ENCODE assay signal across 9 cellular contexts in the genomic region with DNA sequence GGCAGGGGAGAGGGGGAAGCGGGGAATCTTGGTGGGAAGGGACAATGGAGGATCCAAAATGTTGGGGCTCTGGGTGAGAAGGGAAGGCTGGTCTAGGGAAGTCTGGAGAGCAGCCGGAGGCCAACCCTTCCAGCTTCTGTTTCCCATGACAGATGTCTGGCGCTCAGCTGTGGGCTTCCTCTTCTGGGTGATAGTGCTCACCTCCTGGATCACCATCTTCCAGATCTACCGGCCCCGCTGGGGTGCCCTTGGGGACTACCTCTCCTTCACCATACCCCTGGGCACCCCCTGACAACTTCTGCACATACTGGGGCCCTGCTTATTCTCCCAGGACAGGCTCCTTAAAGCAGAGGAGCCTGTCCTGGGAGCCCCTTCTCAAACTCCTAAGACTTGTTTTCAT. TPM values are rescaled to one million over a fixed set of nuclear protein-coding genes. Genes with fewer than 3 reads are reported as not detected.
A peak's percentile ranks its signal among the peaks of the same experiment; 100 is the strongest.
DNase-seq lines count a peak whose midpoint lies in the region; ATAC-seq and TF ChIP-seq lines count a peak whose summit lies in the region.
"Had no signal": no experiment of that assay in that cellular context is flagged by ENCODE, and none has a peak within 500 bp of the region (broad histone marks: within the 10 kb centered on the region; RNA-seq: fewer than 3 reads in every experiment).

No MANE protein-coding gene starts in this region.

- peaks cover 21% of the 10 kb centered on the region for H3K36me3 Mint-ChIP-seq in CD8-positive, alpha-beta T cell
- peaks cover 69% of the 10 kb centered on the region for H3K36me3 Mint-ChIP-seq in dendritic cell treated with granulocyte-macrophage colony-stimulating factor and Interleukin-4, amounts not matched to agents 40 ng/mL and 50 ng/mL, for 4 days (ENCODE audit: low read depth)
- peaks cover 3% of the 10 kb centered on the region for H3K36me3 Mint-ChIP-seq in neural progenitor cell

- DNase-seq in CD8-positive, alpha-beta T cell, result peak in 1 of 7 experiments; percentile 5
- DNase-seq in MG63 (no peak), neural progenitor cell (ENCODE audit: low spot score) (no peak), transverse colon (no peak), mucosa of descending colon (no peak), glomerular visceral epithelial cell (ENCODE audit: extremely low spot score) (no peak)
- DNase-seq: SHP77 had no signal

- H3K4me3 ChIP-seq in CD8-positive, alpha-beta T cell (ENCODE audit: low read depth, low read length), result no peak overlapping the region
- peak overlapping the region; percentile 87 for H3K4me3 ChIP-seq in MG63
- peak overlapping the region; percentile 87 for H3K4me3 ChIP-seq in neural progenitor cell
- peak overlapping the region in 1 of 4 donors; percentile 77 for H3K4me3 ChIP-seq in transverse colon
- H3K4me3 ChIP-seq in mucosa of descending colon, result no peak overlapping the region

- in situ Hi-C loops in transverse colon (cut with MboI; ENCODE audit: low pct_ligation_motif_present in 1 of 4, low pct_unique_long_range_greater_than_20kb in 1 of 4, low sequenced_read_pairs in 3 of 4), result no loop called here

- no peaks in the 10 kb centered on the region for H3K9me3 ChIP-seq in CD8-positive, alpha-beta T cell (ENCODE audit: low read length)
- no peaks in the 10 kb centered on the region for H3K9me3 ChIP-seq in MG63
- no peaks in the 10 kb centered on the region for H3K9me3 ChIP-seq in neural progenitor cell (ENCODE audit: low read depth)
- H3K9me3 ChIP-seq in transverse colon, result no peaks in the 10 kb centered on the region
- no peaks in the 10 kb centered on the region for H3K9me3 ChIP-seq in mucosa of descending colon

- H3K36me3 ChIP-seq in CD8-positive, alpha-beta T cell (ENCODE audit: insufficient read depth, low read length), result no peaks in the 10 kb centered on the region
- H3K36me3 ChIP-seq in MG63 (peaks cover 9% of the 10 kb centered on the region; the same call in 1 of the 2 replicates), neural progenitor cell (no peaks in the 10 kb centered on the region), transverse colon (no peaks in the 10 kb centered on the region), mucosa of descending colon (ENCODE audit: low read depth) (no peaks in the 10 kb centered on the region)

- peak overlapping the region; percentile 88 for H3K4me2 ChIP-seq in neural progenitor cell

- H3K4me3 Mint-ChIP-seq in CD8-positive, alpha-beta T cell, result peak overlapping the region; percentile 96
- H3K4me3 Mint-ChIP-seq in dendritic cell treated with granulocyte-macrophage colony-stimulating factor and Interleukin-4, amounts not matched to agents 40 ng/mL and 50 ng/mL, for 4 days, result peak overlapping the region; percentile 97
- peak overlapping the region; percentile 96 for H3K4me3 Mint-ChIP-seq in neural progenitor cell

- peaks cover 25% of the 10 kb centered on the region for H3F3A ChIP-seq in neural progenitor cell (ENCODE audit: low read depth)

- H3K9me3 Mint-ChIP-seq in CD8-positive, alpha-beta T cell, result no peaks in the 10 kb centered on the region
- no peaks in the 10 kb centered on the region for H3K9me3 Mint-ChIP-seq in dendritic cell treated with granulocyte-macrophage colony-stimulating factor and Interleukin-4, amounts not matched to agents 40 ng/mL and 50 ng/mL, for 4 days
- H3K9me3 Mint-ChIP-seq in neural progenitor cell, result no peaks in the 10 kb centered on the region

- TF ChIP-seq CTCF in CD8-positive, alpha-beta T cell (IDR thresholded peaks at IDR 0.05), result no peak
- TF ChIP-seq CTCF in neural progenitor cell (IDR thresholded peaks at IDR 0.05) (no peak), transverse colon (IDR thresholded peaks at IDR 0.05) (no peak), mucosa of descending colon (IDR thresholded peaks at IDR 0.05) (no peak)

- CTCF ChIA-PET in CD8-positive, alpha-beta T cell (lab: Charles Lee), result no interaction called here

- no peak for TF ChIP-seq EP300 in transverse colon (IDR thresholded peaks at IDR 0.05; ENCODE audit: low read depth)

- WGBS in transverse colon (ENCODE audit: low coverage in 1 of 2), 2 donors, result 57 to 90% methylated on average over 2 to 5 of the region's 5 CpGs

- peaks cover 13% of the 10 kb centered on the region for H3K79me2 ChIP-seq in neural progenitor cell (ENCODE audit: low read depth)

- POLR2A ChIA-PET in CD8-positive, alpha-beta T cell (lab: Charles Lee), result no interaction called here

- no peaks in the 10 kb centered on the region for H3K27me3 ChIP-seq in CD8-positive, alpha-beta T cell (ENCODE audit: insufficient read depth, low read length)
- H3K27me3 ChIP-seq in MG63 (no peaks in the 10 kb centered on the region), neural progenitor cell (no peaks in the 10 kb centered on the region), transverse colon (no peaks in the 10 kb centered on the region)

- peaks cover 58% of the 10 kb centered on the region for H3K4me1 ChIP-seq in CD8-positive, alpha-beta T cell (ENCODE audit: insufficient read depth, low read length)
- H3K4me1 ChIP-seq in neural progenitor cell, result peaks cover 3% of the 10 kb centered on the region
- H3K4me1 ChIP-seq in transverse colon, result peaks cover 21 to 39% (median 32%) of the 10 kb centered on the region in 4 donors
- peaks cover 28% of the 10 kb centered on the region for H3K4me1 ChIP-seq in mucosa of descending colon (ENCODE audit: low read depth)

- peaks cover 57% of the 10 kb centered on the region for H3K4me1 Mint-ChIP-seq in CD8-positive, alpha-beta T cell (ENCODE audit: low read depth)
- H3K4me1 Mint-ChIP-seq in dendritic cell treated with granulocyte-macrophage colony-stimulating factor and Interleukin-4, amounts not matched to agents 40 ng/mL and 50 ng/mL, for 4 days (ENCODE audit: low read depth), result peaks cover 70% of the 10 kb centered on the region
- peaks cover 42% of the 10 kb centered on the region for H3K4me1 Mint-ChIP-seq in neural progenitor cell

- H3K27ac ChIP-seq in CD8-positive, alpha-beta T cell (ENCODE audit: low read depth, low read length), result no peak overlapping the region
- H3K27ac ChIP-seq in neural progenitor cell, result no peak overlapping the region
- H3K27ac ChIP-seq in transverse colon, result peak overlapping the region in 2 of 4 donors; percentile 99 to 100

- intact Hi-C loops in CD8-positive, alpha-beta T cell (cut with DNase I, micrococcal nuclease), result loop anchor here (5.0 to 10.0 kb wide), 4 partner anchors 306 to 1098 kb away; a partner anchor contains a TSS
- intact Hi-C loops in dendritic cell treated with granulocyte-macrophage colony-stimulating factor and Interleukin-4, amounts not matched to agents 40 ng/mL and 50 ng/mL, for 4 days (cut with micrococcal nuclease), result loop anchor here (5.0 to 10.0 kb wide), 3 partner anchors 102 to 306 kb away; a partner anchor contains a TSS
- intact Hi-C loops in transverse colon (cut with DNase I; ENCODE audit: low total_unique reads) (loop anchor here (10.0 kb wide), 1 partner anchor 188 kb away; a partner anchor contains a TSS), mucosa of descending colon (cut with DNase I, micrococcal nuclease) (no loop called here)

- H3K27me3 Mint-ChIP-seq in CD8-positive, alpha-beta T cell (ENCODE audit: low read depth), result no peaks in the 10 kb centered on the region
- no peaks in the 10 kb centered on the region for H3K27me3 Mint-ChIP-seq in dendritic cell treated with granulocyte-macrophage colony-stimulating factor and Interleukin-4, amounts not matched to agents 40 ng/mL and 50 ng/mL, for 4 days
- peaks cover 10% of the 10 kb centered on the region for H3K27me3 Mint-ChIP-seq in neural progenitor cell (ENCODE audit: insufficient read depth, low read depth)

- no peak for TF ChIP-seq POLR2A in transverse colon (IDR thresholded peaks at IDR 0.05)

- no peak for ATAC-seq in CD8-positive, alpha-beta T cell
- no peak for ATAC-seq in HG03442 (IDR thresholded peaks at IDR 0.05; ENCODE audit: unreplicated experiment)
- no peak for ATAC-seq in mucosa of descending colon

- no peak overlapping the region for H2AFZ ChIP-seq in neural progenitor cell (replicated peaks)

- H4K20me1 ChIP-seq in neural progenitor cell (ENCODE audit: low read depth), result no peaks in the 10 kb centered on the region

- H3K9ac ChIP-seq in neural progenitor cell, result peak overlapping the region; percentile 68

- H3K27ac Mint-ChIP-seq in CD8-positive, alpha-beta T cell, result no peak overlapping the region
- peak overlapping the region; percentile 99 for H3K27ac Mint-ChIP-seq in dendritic cell treated with granulocyte-macrophage colony-stimulating factor and Interleukin-4, amounts not matched to agents 40 ng/mL and 50 ng/mL, for 4 days
- no peak overlapping the region for H3K27ac Mint-ChIP-seq in neural progenitor cell

RNA-seq across cellular contexts. Expression of a gene that starts 1.1 kb away (rescaled TPM):
- 10 to 100 TPM in 1 of 2 experiments, 1 to 10 TPM in 1; 9.4 to 11.1 TPM for total RNA-seq in CD8-positive, alpha-beta T cell
- total RNA-seq in MG63 (2014; rRNA removed; shearing (Covaris generic); ENCODE audit: low replicate concordance), result 37.6 and 76.2 TPM in 2 replicates
- total RNA-seq in neural progenitor cell (ENCODE audit: low replicate concordance), result 10.9 and 29.6 TPM in 2 replicates
- total RNA-seq in transverse colon, result 10 to 100 TPM in 3 of 4 donors, 1 to 10 TPM in 1; 6.6 to 80.0 (median 56.8) TPM
- 10 to 100 TPM; 56.7 to 92.1 (median 90.2) TPM for total RNA-seq in mucosa of descending colon

RNA-seq across cellular contexts. Expression of a gene that starts 1.3 kb away (rescaled TPM):
- 10 to 100 TPM; 65.2 to 69.5 TPM for total RNA-seq in CD8-positive, alpha-beta T cell
- total RNA-seq in MG63 (2014; rRNA removed; shearing (Covaris generic); ENCODE audit: low replicate concordance), result 16.3 and 19.8 TPM in 2 replicates
- total RNA-seq in neural progenitor cell (ENCODE audit: low replicate concordance) (17.2 and 27.9 TPM in 2 replicates), transverse colon (100 to 1,000 TPM in 1 of 4 donors, 10 to 100 TPM in 3; 34.8 to 122 (median 44.9) TPM), mucosa of descending colon (10 to 100 TPM; 19.7 to 32.4 (median 32.1) TPM)

RNA-seq across cellular contexts. Expression of a gene that starts 1.8 kb away (rescaled TPM):
- 1 to 10 TPM; 5.5 to 9.3 TPM for total RNA-seq in CD8-positive, alpha-beta T cell
- total RNA-seq in MG63 (2014; rRNA removed; shearing (Covaris generic); ENCODE audit: low replicate concordance), result 2.4 and 4.1 TPM in 2 replicates
- total RNA-seq in neural progenitor cell (ENCODE audit: low replicate concordance) (11.4 and 12.4 TPM in 2 replicates), transverse colon (10 to 100 TPM; 10.5 to 41.1 (median 15.8) TPM), mucosa of descending colon (10 to 100 TPM in 1 of 3 donors, 1 to 10 TPM in 2; 7.6 to 14.3 (median 8.6) TPM)

RNA-seq across cellular contexts. Expression of a gene that starts 4.3 kb away (rescaled TPM):
- 10 to 100 TPM; 31.7 to 38.2 TPM for total RNA-seq in CD8-positive, alpha-beta T cell
- 0.27 and 2.4 TPM in 2 replicates for total RNA-seq in MG63 (2014; rRNA removed; shearing (Covaris generic); ENCODE audit: low replicate concordance)
- total RNA-seq in neural progenitor cell (ENCODE audit: low replicate concordance), result 5.0 and 9.2 TPM in 2 replicates
- 1 to 10 TPM in 3 of 4 donors, under 1 TPM in 1; 0.40 to 7.3 (median 6.0) TPM for total RNA-seq in transverse colon
- 10 to 100 TPM in 1 of 3 donors, 1 to 10 TPM in 2; 5.3 to 14.6 (median 8.2) TPM for total RNA-seq in mucosa of descending colon

RNA-seq across cellular contexts. Expression of a gene that starts 10.3 kb away (rescaled TPM):
- total RNA-seq in CD8-positive, alpha-beta T cell, result not detected
- not detected in 2 replicates for total RNA-seq in MG63 (2014; rRNA removed; shearing (Covaris generic); ENCODE audit: low replicate concordance)
- total RNA-seq in neural progenitor cell (ENCODE audit: low replicate concordance) (not detected in 2 replicates), transverse colon (100 to 1,000 TPM in 1 of 4 donors, 10 to 100 TPM in 3; 22.3 to 185 (median 43.9) TPM), mucosa of descending colon (100 to 1,000 TPM in 1 of 3 donors, 10 to 100 TPM in 1, 1 to 10 TPM in 1; 3.9 to 122 (median 22.9) TPM)

Comparison
In these comparisons a context has a peak if more than half of its experiments do, and no peak if none do; other contexts are left out.
1. H3K4me3 ChIP-seq: peak in MG63 (single experiment) and neural progenitor cell (single experiment); none in CD8-positive, alpha-beta T cell (single experiment) and mucosa of descending colon (single experiment).
2. intact Hi-C loops: an anchor here in CD8-positive, alpha-beta T cell (5.0 to 10.0 kb wide), dendritic cell treated with granulocyte-macrophage colony-stimulating factor and Interleukin-4, amounts not matched to agents 40 ng/mL and 50 ng/mL, for 4 days (5.0 to 10.0 kb wide) and transverse colon (10.0 kb wide); none called in mucosa of descending colon.
3. Peak in every context shown above with its lines, with median percentiles within 50 percentile points of each other: H3K4me3 Mint-ChIP-seq.